7 cellular contexts compared by ENCODE assay signal in the genomic region with DNA sequence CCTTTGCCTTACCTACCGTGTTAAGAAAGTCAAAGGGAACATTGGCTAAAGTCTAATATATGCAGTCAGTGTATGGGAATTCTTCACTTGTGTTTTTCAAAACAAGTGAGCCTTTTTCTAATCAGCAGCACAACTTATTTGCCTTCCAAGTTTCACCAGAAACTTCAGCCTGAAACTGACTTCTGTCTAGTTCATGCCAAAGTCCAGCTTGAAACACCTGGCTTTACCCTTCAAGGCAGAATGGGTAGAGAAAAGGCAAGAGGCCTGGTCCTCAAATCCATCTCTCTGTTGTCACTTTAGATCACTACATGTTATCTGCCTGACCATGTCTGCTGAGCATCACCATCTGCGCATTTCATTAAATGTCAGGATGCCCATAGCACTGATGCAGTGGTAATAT.
A peak's percentile ranks its signal among the peaks of the same experiment; 100 is the strongest.
DNase-seq lines count a peak whose midpoint lies in the region; ATAC-seq, FAIRE-seq and TF ChIP-seq lines count a peak whose summit lies in the region.
"Not testable (repeated sequence)": the region's sequence is repeated elsewhere in the genome, so short reads cannot be mapped to it uniquely, and the experiment has no call there.

No MANE protein-coding gene starts in this region.

- H3K36me3 ChIP-seq in CD8-positive, alpha-beta memory T cell (ENCODE audit: insufficient read depth, low read length); GM12878 (ENCODE audit: control insufficient read depth in 2 of 2, insufficient read depth in 2 of 2, low read length in 1 of 2): not testable (repeated sequence)

- peaks cover 2 to 13% (median 2%) of the 10 kb centered on the region in 3 donors for H3K36me3 Mint-ChIP-seq in CD8-positive, alpha-beta memory T cell
- H3K36me3 Mint-ChIP-seq in immature natural killer cell, result peaks cover 42 to 58% (median 49%) of the 10 kb centered on the region in 3 donors
- H3K36me3 Mint-ChIP-seq in stimulated activated effector memory CD8-positive, alpha-beta T cell treated with anti-CD3 and anti-CD28 coated beads, Interleukin-12 subunit alpha, Interleukin-12 subunit beta, amount 100 ng/mL, for 72 hours, result peaks cover 69% of the 10 kb centered on the region

- not testable (repeated sequence) for H3K27me3 Mint-ChIP-seq in CD8-positive, alpha-beta memory T cell
- peaks cover 0 to 19% (median 12%) of the 10 kb centered on the region in 3 donors for H3K27me3 Mint-ChIP-seq in immature natural killer cell (ENCODE audit: low read depth in 3 of 3)

- SMC1A ChIA-PET in GM12878 (lab: Charles Lee; ENCODE audit: uncharacterized antibody, unreplicated experiment), result interaction anchor here (1.1 kb wide), 1 partner anchor 48 kb away, joined by 3 read pairs; no protein-coding TSS in a partner anchor

- peak; percentile 37 for ATAC-seq in GM19468 (IDR thresholded peaks at IDR 0.05; ENCODE audit: extremely low read depth, unreplicated experiment)
- peak; percentile 86 for ATAC-seq in HG02798 (IDR thresholded peaks at IDR 0.05; ENCODE audit: poor library complexity, unreplicated experiment)
- peak; percentile 31; the same call in 2 of the 3 replicates for ATAC-seq in GM12878
- not testable (repeated sequence) for ATAC-seq in stimulated activated effector memory CD8-positive, alpha-beta T cell treated with anti-CD3 and anti-CD28 coated beads, Interleukin-12 subunit alpha, Interleukin-12 subunit beta, amount 100 ng/mL, for 72 hours

- H3K4me1 Mint-ChIP-seq in CD8-positive, alpha-beta memory T cell; stimulated activated effector memory CD8-positive, alpha-beta T cell treated with anti-CD3 and anti-CD28 coated beads, Interleukin-12 subunit alpha, Interleukin-12 subunit beta, amount 100 ng/mL, for 72 hours: not testable (repeated sequence)
- peaks cover 57 to 83% of the 10 kb centered on the region in 2 donors for H3K4me1 Mint-ChIP-seq in immature natural killer cell

- H3K9ac ChIP-seq in GM12878 (ENCODE audit: control insufficient read depth, insufficient read depth, low read length), result not testable (repeated sequence)

- DNase-seq in CD8-positive, alpha-beta memory T cell; GM18507 (ENCODE audit: extremely low spot score, insufficient read length, low read depth); GM12878 (ENCODE audit: low read depth, low spot score); immature natural killer cell; stimulated activated effector memory CD8-positive, alpha-beta T cell treated with anti-CD3 and anti-CD28 coated beads, Interleukin-12 subunit alpha, Interleukin-12 subunit beta, amount 100 ng/mL, for 72 hours (ENCODE audit: low spot score in 2 of 2): not testable (repeated sequence)

- H4K20me1 ChIP-seq in GM12878 (ENCODE audit: control insufficient read depth, insufficient read depth), result not testable (repeated sequence)

- RAD21 ChIA-PET in GM12878 (lab: Charles Lee; ENCODE audit: unreplicated experiment), result not testable (repeated sequence)

- peak overlapping the region in 4 of 7 donors; percentile 16 to 83 (median 44) for H3K4me3 Mint-ChIP-seq in CD8-positive, alpha-beta memory T cell
- peak overlapping the region; percentile 91 to 99 (median 98) for H3K4me3 Mint-ChIP-seq in immature natural killer cell
- H3K4me3 Mint-ChIP-seq in stimulated activated effector memory CD8-positive, alpha-beta T cell treated with anti-CD3 and anti-CD28 coated beads, Interleukin-12 subunit alpha, Interleukin-12 subunit beta, amount 100 ng/mL, for 72 hours, result peak overlapping the region; percentile 61

- H3K4me1 ChIP-seq in CD8-positive, alpha-beta memory T cell (ENCODE audit: insufficient read depth, low read length); GM12878 (ENCODE audit: control insufficient read depth, insufficient read depth, low read length): not testable (repeated sequence)

- CTCF ChIA-PET in CD8-positive, alpha-beta memory T cell (lab: Charles Lee), result not testable (repeated sequence)
- CTCF ChIA-PET in GM12878 (lab: Yijun Ruan, JAX), result interaction anchor here (1.1 kb wide), 1 partner anchor 66 kb away, joined by 4 read pairs; no protein-coding TSS in a partner anchor

- peak overlapping the region in 1 of 8 donors; percentile 56 for H3K27ac Mint-ChIP-seq in CD8-positive, alpha-beta memory T cell
- H3K27ac Mint-ChIP-seq in immature natural killer cell, result peak overlapping the region; percentile 90 to 97 (median 96)
- not testable (repeated sequence) for H3K27ac Mint-ChIP-seq in stimulated activated effector memory CD8-positive, alpha-beta T cell treated with anti-CD3 and anti-CD28 coated beads, Interleukin-12 subunit alpha, Interleukin-12 subunit beta, amount 100 ng/mL, for 72 hours

- FAIRE-seq in GM18507 (lab: Jason Lieb, UNC), result peak; percentile 65
- FAIRE-seq in GM12878 (lab: Jason Lieb, UNC), result not testable (repeated sequence)

- not testable (repeated sequence) for H3K9me3 ChIP-seq in CD8-positive, alpha-beta memory T cell (ENCODE audit: low read length); GM12878 (replicated peaks; ENCODE audit: control insufficient read depth, insufficient read depth, low read length)

- TF ChIP-seq POLR2A in GM12878 (IDR thresholded peaks at IDR 0.05; ENCODE audit: low read depth, low read length), result not testable (repeated sequence)

- in situ Hi-C loops in GM12878 (cut with MboI), result not testable (repeated sequence)

- POLR2A ChIA-PET in CD8-positive, alpha-beta memory T cell (lab: Charles Lee); GM12878 (lab: Charles Lee): not testable (repeated sequence)

- intact Hi-C loops in GM12878 (cut with micrococcal nuclease; ENCODE audit: unreplicated experiment), result not testable (repeated sequence)

- H3K9me3 Mint-ChIP-seq in CD8-positive, alpha-beta memory T cell; immature natural killer cell; stimulated activated effector memory CD8-positive, alpha-beta T cell treated with anti-CD3 and anti-CD28 coated beads, Interleukin-12 subunit alpha, Interleukin-12 subunit beta, amount 100 ng/mL, for 72 hours: not testable (repeated sequence)

- TF ChIP-seq RAD21 in GM12878 (IDR thresholded peaks at IDR 0.05; ENCODE audit: insufficient read depth, low read depth, low read length), result not testable (repeated sequence)

- not testable (repeated sequence) for H3K79me2 ChIP-seq in GM12878 (ENCODE audit: control insufficient read depth, insufficient read depth, low read length)

- not testable (repeated sequence) for H3K4me2 ChIP-seq in GM12878 (ENCODE audit: control insufficient read depth, insufficient read depth)

- 5% methylated on average over 1 of the region's 2 CpGs for WGBS in GM12878 (ENCODE audit: insufficient coverage, insufficient replicate concordance, low lambda C conversion rate, missing lambda C conversion rate)

- not testable (repeated sequence) for TF ChIP-seq CTCF in GM12878 (IDR thresholded peaks at IDR 0.05 in 2 of 3, conservative IDR thresholded peaks at IDR 0.05 in 1 of 3; ENCODE audit: control insufficient read depth in 2 of 3, extremely low read depth in 1 of 3, insufficient read depth in 1 of 3, low read depth in 3 of 3, low read length in 3 of 3)

- H2AFZ ChIP-seq in GM12878 (ENCODE audit: control insufficient read depth, low read depth, low read length), result 0 out of 2 replicates have a peak overlapping the region, but pooled peaks have one; percentile 7

- not testable (repeated sequence) for H3K27ac ChIP-seq in CD8-positive, alpha-beta memory T cell (ENCODE audit: low read depth, low read length); GM12878 (ENCODE audit: control insufficient read depth, insufficient read depth)

- H3K27me3 ChIP-seq in CD8-positive, alpha-beta memory T cell (ENCODE audit: insufficient read depth, low read length, poor library complexity, severe bottlenecking); GM12878 (replicated peaks in 1 of 2; ENCODE audit: control insufficient read depth in 2 of 2, insufficient read depth in 2 of 2, low read length in 1 of 2): not testable (repeated sequence)

- not testable (repeated sequence) for BruUV-seq in GM12878 (replicated peaks; lab: Mats Ljungman, UMichigan)

- not testable (repeated sequence) for H3K4me3 ChIP-seq in CD8-positive, alpha-beta memory T cell (ENCODE audit: low read length); GM12878

- not testable (repeated sequence) for TF ChIP-seq EP300 in GM12878 (IDR thresholded peaks at IDR 0.05; ENCODE audit: borderline replicate concordance in 1 of 2, control insufficient read depth in 1 of 2, low read depth in 2 of 2, low read length in 2 of 2)

Comparison
In these comparisons a context has a peak if more than half of its experiments do, and no peak if none do; other contexts are left out.
1. H3K4me3 Mint-ChIP-seq: peak in every context shown above with its lines; median percentile 98 in immature natural killer cell; 61 in stimulated activated effector memory CD8-positive, alpha-beta T cell treated with anti-CD3 and anti-CD28 coated beads, Interleukin-12 subunit alpha, Interleukin-12 subunit beta, amount 100 ng/mL, for 72 hours; 44 in CD8-positive, alpha-beta memory T cell.